18 cellular contexts compared by ENCODE assay signal in the genomic region with DNA sequence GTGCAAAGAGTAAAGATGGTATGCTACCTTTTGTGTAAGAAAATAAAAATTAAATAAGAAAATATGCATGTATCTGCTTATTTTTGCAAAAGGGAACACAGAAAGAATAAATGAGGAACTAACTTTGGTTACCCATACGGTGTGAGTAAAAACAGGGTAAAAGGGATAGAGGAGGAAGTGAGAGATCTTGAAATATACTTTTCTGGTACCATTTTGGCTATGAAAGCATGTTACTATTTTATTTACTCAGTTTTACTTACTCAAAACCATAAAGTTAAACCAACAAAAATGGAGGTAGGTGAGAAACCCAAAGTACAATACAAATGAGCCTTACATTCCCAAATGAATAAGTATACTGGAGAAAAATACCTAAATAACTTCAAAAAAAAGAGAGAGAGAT.
"Had no signal": no experiment of that assay in that cellular context is flagged by ENCODE, and none has a peak within 500 bp of the region (broad histone marks: within the 10 kb centered on the region; RNA-seq: fewer than 3 reads in every experiment).

No MANE protein-coding gene starts in this region.

- DNase-seq: activated CD4-positive, alpha-beta T cell treated with anti-CD3 and anti-CD28 coated beads, Interleukin-2, amount 50 U/mL, for 48 hours; activated CD4-positive, CD25-positive, alpha-beta regulatory T cell treated with anti-CD3 and anti-CD28 coated beads, Interleukin-2, amount 50 U/mL, for 72 hours; activated CD8-positive, alpha-beta memory T cell treated with anti-CD3 and anti-CD28 coated beads, Interleukin-2, amount 10 ng/mL, durations not matched to agents 7 days and 5 days; activated effector memory CD4-positive, alpha-beta T cell treated with anti-CD3 and anti-CD28 coated beads, Interleukin-2, amount 50 U/mL, for 16 hours; activated T-cell treated with anti-CD3 and anti-CD28 coated beads, Interleukin-2, amount 50 U/mL, for 24 hours; amygdala; cortex of kidney; effector memory CD4-positive, alpha-beta T cell; gastrocnemius medialis; islet precursor cell; mucosa of descending colon; naive thymus-derived CD8-positive, alpha-beta T cell; posterior cingulate gyrus; thyroid gland had no signal

- H3K27ac Mint-ChIP-seq: activated CD8-positive, alpha-beta memory T cell treated with anti-CD3 and anti-CD28 coated beads, Interleukin-2, amount 10 ng/mL, durations not matched to agents 7 days and 5 days; activated naive CD8-positive, alpha-beta T cell; activated T-cell treated with anti-CD3 and anti-CD28 coated beads, Interleukin-2, amount 50 U/mL, for 24 hours; brain; naive thymus-derived CD8-positive, alpha-beta T cell had no signal

- H3K4me3 Mint-ChIP-seq: activated CD8-positive, alpha-beta memory T cell treated with anti-CD3 and anti-CD28 coated beads, Interleukin-2, amount 10 ng/mL, durations not matched to agents 7 days and 5 days; activated naive CD8-positive, alpha-beta T cell; activated T-cell treated with anti-CD3 and anti-CD28 coated beads, Interleukin-2, amount 50 U/mL, for 24 hours; brain; central memory CD8-positive, alpha-beta T cell; naive thymus-derived CD8-positive, alpha-beta T cell had no signal

- H3K36me3 Mint-ChIP-seq: brain had no signal

- H3K27me3 Mint-ChIP-seq: activated naive CD8-positive, alpha-beta T cell; activated T-cell treated with anti-CD3 and anti-CD28 coated beads, Interleukin-2, amount 50 U/mL, for 24 hours; central memory CD8-positive, alpha-beta T cell; naive thymus-derived CD8-positive, alpha-beta T cell had no signal

- H3K4me1 Mint-ChIP-seq: activated CD8-positive, alpha-beta memory T cell treated with anti-CD3 and anti-CD28 coated beads, Interleukin-2, amount 10 ng/mL, durations not matched to agents 7 days and 5 days; central memory CD8-positive, alpha-beta T cell had no signal

- ATAC-seq: activated CD8-positive, alpha-beta memory T cell treated with anti-CD3 and anti-CD28 coated beads, Interleukin-2, amount 10 ng/mL, durations not matched to agents 7 days and 5 days; gastrocnemius medialis; left lobe of liver; mucosa of descending colon; naive thymus-derived CD8-positive, alpha-beta T cell had no signal
